ENCODE assay signal across 8 cellular contexts in the genomic region with DNA sequence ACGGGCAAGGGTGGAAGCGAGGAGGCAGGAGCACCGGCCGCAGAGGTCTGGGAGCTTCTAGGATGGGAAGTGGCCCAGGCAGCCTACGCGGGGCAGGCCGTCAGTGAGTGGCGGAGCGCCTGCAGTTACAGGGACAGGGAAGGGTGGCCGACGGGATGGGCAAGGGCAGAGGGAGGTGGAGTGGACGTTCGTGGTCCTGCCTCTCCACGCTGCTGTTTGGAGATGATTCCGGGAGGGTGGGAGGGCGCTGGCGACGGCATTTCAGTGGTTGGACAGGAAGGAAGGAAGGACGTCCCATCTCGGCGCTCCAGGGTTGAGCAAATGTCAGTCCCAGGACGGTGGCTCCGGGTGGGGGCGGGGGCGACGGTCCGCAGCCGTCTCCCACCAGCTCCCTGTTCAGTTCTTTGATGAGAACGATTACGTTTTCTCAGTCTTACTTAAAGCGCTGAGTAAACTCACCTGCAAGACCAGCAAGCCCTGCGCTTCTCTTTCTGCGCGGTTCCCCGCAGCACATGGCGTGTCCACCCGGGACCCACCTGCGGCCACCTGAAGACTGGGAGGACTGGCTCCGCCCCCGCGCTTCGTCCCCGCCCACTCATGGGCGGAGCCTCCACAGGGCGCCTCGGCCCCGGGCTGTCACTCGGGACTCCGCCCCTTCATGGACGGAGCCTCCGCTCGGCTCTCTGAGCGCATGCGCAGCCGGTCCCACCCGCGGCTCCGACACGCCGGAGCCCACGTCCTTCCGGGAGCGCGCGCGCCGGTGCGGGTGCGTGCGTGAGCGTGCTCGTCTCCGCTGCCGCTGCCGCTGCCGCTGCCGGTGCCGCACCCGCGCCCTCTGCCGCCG. TPM values are rescaled to one million over a fixed set of nuclear protein-coding genes. Genes with fewer than 3 reads are reported as not detected.
DNase-seq lines count a peak whose midpoint lies in the region; ATAC-seq, FAIRE-seq and TF ChIP-seq lines count a peak whose summit lies in the region.

A gene with protein sequence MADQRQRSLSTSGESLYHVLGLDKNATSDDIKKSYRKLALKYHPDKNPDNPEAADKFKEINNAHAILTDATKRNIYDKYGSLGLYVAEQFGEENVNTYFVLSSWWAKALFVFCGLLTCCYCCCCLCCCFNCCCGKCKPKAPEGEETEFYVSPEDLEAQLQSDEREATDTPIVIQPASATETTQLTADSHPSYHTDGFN (plus strand): TSS at position 769 of the 844 bp plus-strand sequence. CDS start 33,220 bp downstream, outside the sequence.

- H3K27me3 ChIP-seq in astrocyte (ENCODE audit: insufficient read depth, low read length) (no peaks in the 10 kb centered on the region), right cardiac atrium (ENCODE audit: control insufficient read depth, insufficient read depth) (no peaks in the 10 kb centered on the region)

- H3K9me3 Mint-ChIP-seq in astrocyte (ENCODE audit: unreplicated experiment): no peaks in the 10 kb centered on the region

- no peaks in the 10 kb centered on the region for H3K27me3 Mint-ChIP-seq in astrocyte (ENCODE audit: low read depth, unreplicated experiment)

- peaks cover 17% of the 10 kb centered on the region for H3K36me3 ChIP-seq in astrocyte (ENCODE audit: insufficient read depth, low read length)

- peaks cover 41% of the 10 kb centered on the region for H3K79me2 ChIP-seq in astrocyte (ENCODE audit: insufficient read depth, low read length)

- FAIRE-seq in GM18507 (lab: Jason Lieb, UNC): peak; percentile 92
- FAIRE-seq in astrocyte (lab: Jason Lieb, UNC): no peak
- FAIRE-seq in urothelium cell line (lab: Jason Lieb, UNC): no peak

- peaks cover 2% of the 10 kb centered on the region for H3K36me3 Mint-ChIP-seq in astrocyte (ENCODE audit: low read depth, unreplicated experiment)

- H3K27ac ChIP-seq in astrocyte (ENCODE audit: low read depth, low read length) (peak within 1 kb of the TSS; percentile 67), right cardiac atrium (ENCODE audit: low read length) (peak within 1 kb of the TSS; percentile 75)

- peak within 1 kb of the TSS; percentile 94 for H3K27ac Mint-ChIP-seq in astrocyte (ENCODE audit: unreplicated experiment)

- H3K9ac ChIP-seq in astrocyte (ENCODE audit: low read length): peak within 1 kb of the TSS; percentile 91

- H3K4me1 Mint-ChIP-seq in astrocyte (ENCODE audit: low read depth, unreplicated experiment): peaks cover 14% of the 10 kb centered on the region

- 1% methylated on average over 82 of the region's 82 CpGs for WGBS in right cardiac atrium

- ATAC-seq in HG02970 (IDR thresholded peaks at IDR 0.05; ENCODE audit: low FRiP score, unreplicated experiment) (peak; percentile 79), right cardiac atrium (peak; percentile 95)

- H3K4me1 ChIP-seq in astrocyte (ENCODE audit: insufficient read depth, low read length) (peaks cover 10% of the 10 kb centered on the region), right cardiac atrium (ENCODE audit: control insufficient read depth, insufficient read depth, low read length) (peaks cover 12% of the 10 kb centered on the region)

- peak within 1 kb of the TSS; percentile 83 for H3K4me3 ChIP-seq in astrocyte (ENCODE audit: insufficient read depth, low read depth, low read length)
- H3K4me3 ChIP-seq in right cardiac atrium (ENCODE audit: low read length): peak within 1 kb of the TSS; percentile 99

- peak within 1 kb of the TSS; percentile 86 for H3K4me2 ChIP-seq in astrocyte (ENCODE audit: low read length)

- DNase-seq in GM18507 (ENCODE audit: extremely low spot score, insufficient read length, low read depth) (peak; percentile 100), NCI-H1930 (lab: John Stamatoyannopoulos, UW) (peak; percentile 93 to 96), T-helper 9 cell (peak; percentile 94), astrocyte (ENCODE audit: low read depth) (peak; percentile 58), right cardiac atrium (peak; percentile 97 to 99 (median 99)), putamen (ENCODE audit: low spot score) (peak; percentile 96), urothelium cell line (ENCODE audit: low spot score) (peak; percentile 100)

- TF ChIP-seq CTCF in astrocyte (IDR thresholded peaks at IDR 0.05; ENCODE audit: insufficient read depth, low read depth, low read length): no peak

- peak within 1 kb of the TSS; percentile 94 for H3K4me3 Mint-ChIP-seq in astrocyte (ENCODE audit: unreplicated experiment)

- intact Hi-C loops in right cardiac atrium (cut with DNase I): loop anchor here in 1 of 4 donors (10.0 kb wide), 1 partner anchor 80 kb away; a partner anchor contains a TSS

- peaks cover 61% of the 10 kb centered on the region for H4K20me1 ChIP-seq in astrocyte (ENCODE audit: insufficient read depth, low read length)

- peak within 1 kb of the TSS; percentile 13 for H2AFZ ChIP-seq in astrocyte (ENCODE audit: low read depth, low read length)

- H3K9me3 ChIP-seq in astrocyte (ENCODE audit: insufficient read depth, low read depth, low read length) (no peaks in the 10 kb centered on the region), right cardiac atrium (ENCODE audit: control insufficient read depth, low read length) (no peaks in the 10 kb centered on the region)

RNA-seq across cellular contexts. Expression of the gene that starts here (rescaled TPM):
- total RNA-seq in astrocyte (64.6 and 65.6 TPM in 2 replicates), right cardiac atrium (10 to 100 TPM; 43.1 to 51.0 (median 49.9) TPM)
- 32.2 TPM for polyA plus RNA-seq in right cardiac atrium

Comparison
In these comparisons a context has a peak if more than half of its experiments do, and no peak if none do; other contexts are left out.
1. Peak in every context shown above with its lines: DNase-seq, ATAC-seq, H3K4me3 ChIP-seq and H3K27ac ChIP-seq.